Comparison of ENCODE assay signal across 8 cellular contexts in the genomic region with DNA sequence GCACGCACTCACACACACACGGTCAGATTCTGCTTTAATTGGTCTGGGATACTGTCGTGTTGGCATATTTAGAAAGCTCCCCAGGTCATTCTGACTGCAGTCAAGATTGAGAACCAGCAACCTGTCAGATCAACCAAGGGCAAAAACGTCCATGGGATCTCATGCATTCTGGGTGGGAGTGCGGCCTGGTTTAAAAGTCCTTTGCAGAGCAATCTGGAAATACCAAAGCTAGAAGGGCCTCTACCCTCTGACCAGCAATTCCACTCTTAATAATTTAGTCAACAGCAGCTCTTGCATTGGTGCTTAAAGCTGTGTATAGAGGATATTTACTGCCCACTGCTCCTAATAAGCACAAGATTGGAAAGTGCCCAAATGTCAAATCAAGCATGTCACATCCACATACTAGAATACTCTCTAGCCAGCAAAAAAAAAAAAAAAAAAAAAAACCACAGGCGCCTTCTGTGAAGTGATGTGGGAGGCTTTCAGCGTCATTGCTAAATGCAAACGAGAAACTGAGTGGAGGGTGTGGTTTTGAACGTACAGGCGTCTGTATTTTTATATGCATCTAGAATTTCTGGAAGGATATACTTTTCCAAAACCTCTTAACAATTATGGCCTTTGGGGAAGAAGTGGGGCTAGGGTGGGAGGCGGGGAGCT. TPM values are rescaled to one million over a fixed set of nuclear protein-coding genes. Genes with fewer than 3 reads are reported as not detected.
A peak's percentile ranks its signal among the peaks of the same experiment; 100 is the strongest.
DNase-seq lines count a peak whose midpoint lies in the region; ATAC-seq and TF ChIP-seq lines count a peak whose summit lies in the region.

No MANE protein-coding gene starts in this region.

- no peak for TF ChIP-seq CTCF in chondrocyte (IDR thresholded peaks at IDR 0.05)

- H3K4me3 Mint-ChIP-seq in activated T-cell treated with anti-CD3 and anti-CD28 coated beads, Interleukin-2, amount 50 U/mL, for 4 hours = peak overlapping the region; percentile 47
- peak overlapping the region; percentile 21 to 56 (median 52) for H3K4me3 Mint-ChIP-seq in T-cell
- peak overlapping the region; percentile 64 for H3K4me3 Mint-ChIP-seq in chondrocyte (ENCODE audit: unreplicated experiment)
- peak overlapping the region; percentile 62 for H3K4me3 Mint-ChIP-seq in stimulated activated naive CD8-positive, alpha-beta T cell treated with anti-CD3 and anti-CD28 coated beads, Interleukin-15, Interleukin-2, amounts not matched to agents 100 ng/mL and 50 ng/mL, for 24 hours

- no peak for ATAC-seq in activated T-cell treated with anti-CD3 and anti-CD28 coated beads, Interleukin-2, amount 50 U/mL, for 4 hours
- ATAC-seq in T-cell (replicated peaks in 1 of 4) = peak in 1 of 4 experiments; percentile 44

- CTCF ChIA-PET in T-cell (lab: Charles Lee) = interaction anchor here (0.6 to 3.3 kb wide), 13 partner anchors 8 to 1484 kb away, joined by 3 to 33 read pairs (median 4); no protein-coding TSS in a partner anchor

- no peaks in the 10 kb centered on the region for H3K9me3 Mint-ChIP-seq in activated T-cell treated with anti-CD3 and anti-CD28 coated beads, Interleukin-2, amount 50 U/mL, for 4 hours
- H3K9me3 Mint-ChIP-seq in T-cell (no peaks in the 10 kb centered on the region), chondrocyte (ENCODE audit: low read depth) (no peaks in the 10 kb centered on the region)
- H3K9me3 Mint-ChIP-seq in stimulated activated naive CD8-positive, alpha-beta T cell treated with anti-CD3 and anti-CD28 coated beads, Interleukin-15, Interleukin-2, amounts not matched to agents 100 ng/mL and 50 ng/mL, for 24 hours = no peaks in the 10 kb centered on the region

- H3K4me1 Mint-ChIP-seq in activated T-cell treated with anti-CD3 and anti-CD28 coated beads, Interleukin-2, amount 50 U/mL, for 4 hours (ENCODE audit: low read depth) = peaks cover 14% of the 10 kb centered on the region
- H3K4me1 Mint-ChIP-seq in T-cell (peaks cover 14 to 15% (median 15%) of the 10 kb centered on the region in 3 donors), chondrocyte (ENCODE audit: low read depth) (peaks cover 15% of the 10 kb centered on the region)
- H3K4me1 Mint-ChIP-seq in stimulated activated naive CD8-positive, alpha-beta T cell treated with anti-CD3 and anti-CD28 coated beads, Interleukin-15, Interleukin-2, amounts not matched to agents 100 ng/mL and 50 ng/mL, for 24 hours (ENCODE audit: low read depth) = peaks cover 15% of the 10 kb centered on the region

- DNase-seq in activated T-cell treated with anti-CD3 and anti-CD28 coated beads, Interleukin-2, amount 50 U/mL, for 4 hours = no peak
- no peak for DNase-seq in activated T-cell treated with anti-CD3 and anti-CD28 coated beads, Interleukin-2, amount 50 U/mL, for 48 hours
- DNase-seq in T-cell (peak in 1 of 34 experiments; percentile 7), chondrocyte (ENCODE audit: low spot score) (peak; percentile 2), NCI-H2029 (lab: John Stamatoyannopoulos, UW) (no peak), GM19238 (ENCODE audit: insufficient read length, low spot score) (no peak)
- DNase-seq in stimulated activated CD4-positive, alpha-beta T cell treated with anti-CD3 and anti-CD28 coated beads, Interleukin-12 subunit alpha, Interleukin-12 subunit beta, amount 100 ng/mL, for 4 hours = no peak

- H3K36me3 Mint-ChIP-seq in activated T-cell treated with anti-CD3 and anti-CD28 coated beads, Interleukin-2, amount 50 U/mL, for 4 hours (ENCODE audit: insufficient read depth) = no peaks in the 10 kb centered on the region
- H3K36me3 Mint-ChIP-seq in T-cell (no peaks in the 10 kb centered on the region), chondrocyte (ENCODE audit: low read depth) (no peaks in the 10 kb centered on the region)
- H3K36me3 Mint-ChIP-seq in stimulated activated naive CD8-positive, alpha-beta T cell treated with anti-CD3 and anti-CD28 coated beads, Interleukin-15, Interleukin-2, amounts not matched to agents 100 ng/mL and 50 ng/mL, for 24 hours (ENCODE audit: low read depth) = no peaks in the 10 kb centered on the region

- H3K27ac Mint-ChIP-seq in T-cell (no peak overlapping the region), chondrocyte (ENCODE audit: unreplicated experiment) (no peak overlapping the region)
- H3K27ac Mint-ChIP-seq in stimulated activated naive CD8-positive, alpha-beta T cell treated with anti-CD3 and anti-CD28 coated beads, Interleukin-15, Interleukin-2, amounts not matched to agents 100 ng/mL and 50 ng/mL, for 24 hours = no peak overlapping the region

- H3K27me3 Mint-ChIP-seq in activated T-cell treated with anti-CD3 and anti-CD28 coated beads, Interleukin-2, amount 50 U/mL, for 4 hours (ENCODE audit: low read depth) = peaks cover 21% of the 10 kb centered on the region
- H3K27me3 Mint-ChIP-seq in T-cell = peaks cover 15 to 22% of the 10 kb centered on the region in 2 donors
- peaks cover 8% of the 10 kb centered on the region for H3K27me3 Mint-ChIP-seq in chondrocyte (ENCODE audit: low read depth)
- H3K27me3 Mint-ChIP-seq in stimulated activated naive CD8-positive, alpha-beta T cell treated with anti-CD3 and anti-CD28 coated beads, Interleukin-15, Interleukin-2, amounts not matched to agents 100 ng/mL and 50 ng/mL, for 24 hours = peaks cover 9% of the 10 kb centered on the region

- POLR2A ChIA-PET in T-cell (lab: Charles Lee) = no interaction called here

RNA-seq across cellular contexts. Expression of a gene that starts 44.8 kb away (rescaled TPM):
- total RNA-seq in activated T-cell treated with anti-CD3 and anti-CD28 coated beads, Interleukin-2, amount 50 U/mL, for 4 hours = under 1 TPM; 0.15 to 0.45 (median 0.16) TPM
- total RNA-seq in T-cell (under 1 TPM; 0.26 to 0.89 (median 0.53) TPM), chondrocyte (5.8 to 9.7 TPM (median 6.9 TPM) in 3 replicates)
